Comparison of ENCODE assay signal across 19 cellular contexts in genomic region chr5:96370981-96371380, GRCh38.
DNase-seq lines count a peak whose midpoint lies in the region; TF ChIP-seq lines count a peak whose summit lies in the region.
"Had no signal": no experiment of that assay in that cellular context is flagged by ENCODE, and none has a peak within 500 bp of the region (broad histone marks: within the 10 kb centered on the region; RNA-seq: fewer than 3 reads in every experiment).

No MANE protein-coding gene starts in this region.

- no peak overlapping the region for H3K4me3 Mint-ChIP-seq in activated CD4-positive, alpha-beta T cell treated with anti-CD3 and anti-CD28 coated beads, Interleukin-2, amount 10 ng/mL, durations not matched to agents 24 days and 14 days
- no peak overlapping the region for H3K4me3 Mint-ChIP-seq in activated CD4-positive, alpha-beta T cell treated with anti-CD3 and anti-CD28 coated beads, Interleukin-2, amount 10 ng/mL, durations not matched to agents 7 days and 5 days
- H3K4me3 Mint-ChIP-seq: CD14-positive monocyte, T-cell had no signal

- POLR2A ChIA-PET in activated CD4-positive, alpha-beta T cell treated with anti-CD3 and anti-CD28 coated beads, Interleukin-2, amount 10 ng/mL, durations not matched to agents 7 days and 5 days (lab: Charles Lee): no interaction called here

- peak; percentile 8 for DNase-seq in activated CD4-positive, alpha-beta T cell treated with anti-CD3 and anti-CD28 coated beads, Interleukin-2, amount 10 ng/mL, durations not matched to agents 24 days and 14 days
- no peak for DNase-seq in activated CD4-positive, alpha-beta T cell treated with anti-CD3 and anti-CD28 coated beads, Interleukin-2, amount 10 ng/mL, durations not matched to agents 7 days and 5 days
- DNase-seq in NCI-H2196 treated with DMSO at 0.1 percent for 48 hours (lab: John Stamatoyannopoulos, UW; ENCODE audit: unreplicated experiment): peak; percentile 8
- DNase-seq in SHP77 treated with DMSO at 0.1 percent for 48 hours (lab: John Stamatoyannopoulos, UW): peak; percentile 85
- no peak for DNase-seq in WERI-Rb-1
- DNase-seq in SIG-M5 (lab: John Stamatoyannopoulos, UW): no peak
- DNase-seq in anterior cingulate cortex (lab: John Stamatoyannopoulos, UW): no peak
- no peak for DNase-seq in left ventricle myocardium inferior
- DNase-seq: Caco-2, DND-41, GDM1, GOT3, MV-4-11, NCI-H187, PC-3, T-cell had no signal

- H3K27ac ChIP-seq in WERI-Rb-1 (no peak overlapping the region), left ventricle myocardium inferior (replicated peaks) (no peak overlapping the region)
- H3K27ac ChIP-seq: A549, SK-N-MC had no signal

- H3K27me3 Mint-ChIP-seq in activated CD4-positive, alpha-beta T cell treated with anti-CD3 and anti-CD28 coated beads, Interleukin-2, amount 10 ng/mL, durations not matched to agents 24 days and 14 days: peaks cover 26% of the 10 kb centered on the region
- H3K27me3 Mint-ChIP-seq in activated CD4-positive, alpha-beta T cell treated with anti-CD3 and anti-CD28 coated beads, Interleukin-2, amount 10 ng/mL, durations not matched to agents 7 days and 5 days: peaks cover 34% of the 10 kb centered on the region

- H3K4me1 Mint-ChIP-seq in activated CD4-positive, alpha-beta T cell treated with anti-CD3 and anti-CD28 coated beads, Interleukin-2, amount 10 ng/mL, durations not matched to agents 24 days and 14 days: no peaks in the 10 kb centered on the region
- H3K4me1 Mint-ChIP-seq in activated CD4-positive, alpha-beta T cell treated with anti-CD3 and anti-CD28 coated beads, Interleukin-2, amount 10 ng/mL, durations not matched to agents 7 days and 5 days: no peaks in the 10 kb centered on the region
- H3K4me1 Mint-ChIP-seq: CD14-positive monocyte had no signal

- H3K36me3 ChIP-seq in WERI-Rb-1 (no peaks in the 10 kb centered on the region), left ventricle myocardium inferior (no peaks in the 10 kb centered on the region)

- no peaks in the 10 kb centered on the region for H3K9me3 Mint-ChIP-seq in activated CD4-positive, alpha-beta T cell treated with anti-CD3 and anti-CD28 coated beads, Interleukin-2, amount 10 ng/mL, durations not matched to agents 24 days and 14 days
- no peaks in the 10 kb centered on the region for H3K9me3 Mint-ChIP-seq in activated CD4-positive, alpha-beta T cell treated with anti-CD3 and anti-CD28 coated beads, Interleukin-2, amount 10 ng/mL, durations not matched to agents 7 days and 5 days
- H3K9me3 Mint-ChIP-seq: T-cell had no signal

- TF ChIP-seq CTCF in WERI-Rb-1 (IDR thresholded peaks at IDR 0.05; ENCODE audit: low read depth, low read length) (no peak), left ventricle myocardium inferior (IDR thresholded peaks at IDR 0.05; ENCODE audit: borderline replicate concordance) (no peak)

- no peak overlapping the region for H3K27ac Mint-ChIP-seq in activated CD4-positive, alpha-beta T cell treated with anti-CD3 and anti-CD28 coated beads, Interleukin-2, amount 10 ng/mL, durations not matched to agents 24 days and 14 days
- no peak overlapping the region for H3K27ac Mint-ChIP-seq in activated CD4-positive, alpha-beta T cell treated with anti-CD3 and anti-CD28 coated beads, Interleukin-2, amount 10 ng/mL, durations not matched to agents 7 days and 5 days
- H3K27ac Mint-ChIP-seq: CD14-positive monocyte, T-cell had no signal

- no peaks in the 10 kb centered on the region for H3K36me3 Mint-ChIP-seq in activated CD4-positive, alpha-beta T cell treated with anti-CD3 and anti-CD28 coated beads, Interleukin-2, amount 10 ng/mL, durations not matched to agents 24 days and 14 days (ENCODE audit: low read depth)
- no peaks in the 10 kb centered on the region for H3K36me3 Mint-ChIP-seq in activated CD4-positive, alpha-beta T cell treated with anti-CD3 and anti-CD28 coated beads, Interleukin-2, amount 10 ng/mL, durations not matched to agents 7 days and 5 days (ENCODE audit: low read depth)
- H3K36me3 Mint-ChIP-seq: CD14-positive monocyte, T-cell had no signal

- H3K9me3 ChIP-seq in WERI-Rb-1 (ENCODE audit: severe bottlenecking): no peaks in the 10 kb centered on the region
- no peaks in the 10 kb centered on the region for H3K9me3 ChIP-seq in left ventricle myocardium inferior (replicated peaks)
- H3K9me3 ChIP-seq: A549, Caco-2 had no signal

- H3K4me3 ChIP-seq in WERI-Rb-1 (ENCODE audit: low read depth, low read length): no peak overlapping the region
- no peak overlapping the region for H3K4me3 ChIP-seq in left ventricle myocardium inferior
- H3K4me3 ChIP-seq: A549, SK-N-MC had no signal

- no peaks in the 10 kb centered on the region for H3K27me3 ChIP-seq in WERI-Rb-1 (ENCODE audit: insufficient read depth, low read depth, severe bottlenecking)
- no peaks in the 10 kb centered on the region for H3K27me3 ChIP-seq in left ventricle myocardium inferior (ENCODE audit: low read depth)

- intact Hi-C loops in activated CD4-positive, alpha-beta T cell treated with anti-CD3 and anti-CD28 coated beads, Interleukin-2, amount 10 ng/mL, durations not matched to agents 24 days and 14 days (cut with micrococcal nuclease): no loop called here
- intact Hi-C loops in left ventricle myocardium inferior (cut with micrococcal nuclease): no loop called here

- CTCF ChIA-PET in activated CD4-positive, alpha-beta T cell treated with anti-CD3 and anti-CD28 coated beads, Interleukin-2, amount 10 ng/mL, durations not matched to agents 7 days and 5 days (lab: Charles Lee): no interaction called here

- H3K4me1 ChIP-seq in left ventricle myocardium inferior: no peaks in the 10 kb centered on the region
- H3K4me1 ChIP-seq: A549, Caco-2 had no signal

Comparison
In these comparisons a context has a peak if more than half of its experiments do, and no peak if none do; other contexts are left out.
1. DNase-seq: peak in activated CD4-positive, alpha-beta T cell treated with anti-CD3 and anti-CD28 coated beads, Interleukin-2, amount 10 ng/mL, durations not matched to agents 24 days and 14 days (single experiment), NCI-H2196 treated with DMSO at 0.1 percent for 48 hours (single experiment) and SHP77 treated with DMSO at 0.1 percent for 48 hours (single experiment); none in activated CD4-positive, alpha-beta T cell treated with anti-CD3 and anti-CD28 coated beads, Interleukin-2, amount 10 ng/mL, durations not matched to agents 7 days and 5 days (single experiment), WERI-Rb-1 (single experiment), SIG-M5 (single experiment), anterior cingulate cortex (0 of 58) and left ventricle myocardium inferior (single experiment).